In genomic region chr5:1167728-1168709, GRCh38 we compare ENCODE assay signal across 8 cellular contexts. TPM values are rescaled to one million over a fixed set of nuclear protein-coding genes. Genes with fewer than 3 reads are reported as not detected.
DNase-seq lines count a peak whose midpoint lies in the region; ATAC-seq and TF ChIP-seq lines count a peak whose summit lies in the region.

No MANE protein-coding gene starts in this region.

- peaks cover 25% of the 10 kb centered on the region for H3K27me3 Mint-ChIP-seq in nephron progenitor cell (ENCODE audit: low read depth, poor library complexity)
- H3K27me3 Mint-ChIP-seq in stimulated activated naive CD8-positive, alpha-beta T cell treated with anti-CD3 and anti-CD28 coated beads, Interleukin-15, amount 100 ng/mL, for 72 hours: peaks cover 33% of the 10 kb centered on the region

- no peaks in the 10 kb centered on the region for H3K36me3 ChIP-seq in IMR-90 (ENCODE audit: control insufficient read depth, insufficient read depth, low read length)

- WGBS in IMR-90 (ENCODE audit: extremely low coverage in 2 of 2, insufficient read length in 1 of 2), 2 experiments: 2% methylated on average over 6 of the region's 28 CpGs; no CpG with 5 or more reads in 1 of the 2 experiments

- H3K9ac ChIP-seq in IMR-90 (ENCODE audit: low read depth, low read length): no peak overlapping the region

- no peaks in the 10 kb centered on the region for H3K36me3 Mint-ChIP-seq in nephron progenitor cell (ENCODE audit: low read depth)

- 0 out of 2 replicates have a peak, but pooled peaks cover 4% of the 10 kb centered on the region for H4K20me1 ChIP-seq in IMR-90 (ENCODE audit: insufficient read depth, low read length)

- intact Hi-C loops in IMR-90 (cut with micrococcal nuclease): loop anchor here (1.0 to 2.0 kb wide), 2 partner anchors 245 to 477 kb away; no protein-coding TSS in a partner anchor

- POLR2A ChIA-PET in IMR-90 (lab: Charles Lee; ENCODE audit: unreplicated experiment): no interaction called here

- H3K4me1 ChIP-seq in IMR-90 (ENCODE audit: control insufficient read depth, insufficient read depth, low read length): peaks cover 2% of the 10 kb centered on the region; the same call in 1 of the 2 replicates

- no peak overlapping the region for H3K14ac ChIP-seq in IMR-90 (replicated peaks; ENCODE audit: low read depth, low read length)

- no peak overlapping the region for H2BK15ac ChIP-seq in IMR-90 (ENCODE audit: low read depth, low read length)

- no peak overlapping the region for H3K27ac ChIP-seq in C4-2B
- H3K27ac ChIP-seq in IMR-90 (ENCODE audit: insufficient read depth, low read length): no peak overlapping the region

- ATAC-seq in IMR-90 (ENCODE audit: low read depth): peak; percentile 95
- peak; percentile 70 for ATAC-seq in stimulated activated naive CD8-positive, alpha-beta T cell treated with anti-CD3 and anti-CD28 coated beads, Interleukin-15, amount 100 ng/mL, for 72 hours

- TF ChIP-seq CTCF in C4-2B (conservative IDR thresholded peaks at IDR 0.05) (peak; percentile 91), GM20000 (IDR thresholded peaks at IDR 0.05; ENCODE audit: extremely low read depth, missing control alignments) (peak; percentile 71), IMR-90 (conservative IDR thresholded peaks at IDR 0.05; ENCODE audit: low read depth, low read length) (peak; percentile 79), fibroblast of mammary gland (conservative IDR thresholded peaks at IDR 0.05; ENCODE audit: control insufficient read depth, insufficient read depth, low read depth, low read length) (peak; percentile 70), nephron progenitor cell (IDR thresholded peaks at IDR 0.05) (peak; percentile 61)

- H3K9me1 ChIP-seq in IMR-90 (ENCODE audit: insufficient read depth, low read length): no peaks in the 10 kb centered on the region

- no peak overlapping the region for H3K4ac ChIP-seq in IMR-90 (ENCODE audit: low read depth, low read length)

- no peak overlapping the region for H2AK5ac ChIP-seq in IMR-90 (ENCODE audit: low read depth, low read length)

- no TSS peak for BruUV-seq in IMR-90 (replicated peaks; lab: Mats Ljungman, UMichigan)

- H3K4me1 Mint-ChIP-seq in nephron progenitor cell: peaks cover 19% of the 10 kb centered on the region
- peaks cover 13% of the 10 kb centered on the region for H3K4me1 Mint-ChIP-seq in stimulated activated naive CD8-positive, alpha-beta T cell treated with anti-CD3 and anti-CD28 coated beads, Interleukin-15, amount 100 ng/mL, for 72 hours

- H3K27ac Mint-ChIP-seq in nephron progenitor cell: no peak overlapping the region
- H3K27ac Mint-ChIP-seq in stimulated activated naive CD8-positive, alpha-beta T cell treated with anti-CD3 and anti-CD28 coated beads, Interleukin-15, amount 100 ng/mL, for 72 hours: no peak overlapping the region

- no peak overlapping the region for H3K23ac ChIP-seq in IMR-90 (ENCODE audit: low read depth, low read length)

- H3K27me3 ChIP-seq in IMR-90 (ENCODE audit: control insufficient read depth, insufficient read depth, low read length): peaks cover 14% of the 10 kb centered on the region; the same call in 1 of the 2 replicates

- no peak overlapping the region for H2BK20ac ChIP-seq in IMR-90 (ENCODE audit: low read depth, low read length)

- peak overlapping the region; percentile 80 for H3K4me3 Mint-ChIP-seq in nephron progenitor cell
- H3K4me3 Mint-ChIP-seq in stimulated activated naive CD8-positive, alpha-beta T cell treated with anti-CD3 and anti-CD28 coated beads, Interleukin-15, amount 100 ng/mL, for 72 hours: peak overlapping the region; percentile 70 to 86

- peak overlapping the region; percentile 73; the same call in 1 of the 2 replicates for H3K4me2 ChIP-seq in IMR-90 (ENCODE audit: low read depth, low read length)

- in situ Hi-C loops in IMR-90 (cut with MboI; ENCODE audit: low sequenced_read_pairs): loop anchor here (5.0 kb wide), 1 partner anchor 474 kb away; no protein-coding TSS in a partner anchor

- no peak overlapping the region for H2BK120ac ChIP-seq in IMR-90 (ENCODE audit: low read depth, low read length)

- H4K5ac ChIP-seq in IMR-90 (ENCODE audit: low read depth, low read length): no peak overlapping the region

- dilution Hi-C loops in IMR-90 (cut with HindIII; ENCODE audit: low sequenced_read_pairs, unreplicated experiment): no loop called here

- no peaks in the 10 kb centered on the region for H3K79me1 ChIP-seq in IMR-90 (ENCODE audit: low read depth in 1 of 2, low read length in 2 of 2)

- DNase-seq in GM20000 (ENCODE audit: low spot score): peak; percentile 88
- peak; percentile 61 for DNase-seq in IMR-90
- DNase-seq in activated T-cell treated with anti-CD3 and anti-CD28 coated beads, Interleukin-2, amount 50 U/mL, for 48 hours: peak; percentile 68 to 73
- DNase-seq in fibroblast of mammary gland (ENCODE audit: low read depth): peak; percentile 65
- peak; percentile 80 for DNase-seq in nephron progenitor cell
- peak; percentile 60 for DNase-seq in stimulated activated naive CD8-positive, alpha-beta T cell treated with anti-CD3 and anti-CD28 coated beads, Interleukin-15, amount 100 ng/mL, for 72 hours

- H3K56ac ChIP-seq in IMR-90 (ENCODE audit: extremely low read depth, insufficient read depth, low read length): no peak overlapping the region

- peak overlapping the region; percentile 81 for H2AK9ac ChIP-seq in IMR-90 (replicated peaks; ENCODE audit: low read depth, low read length, poor library complexity)

- CTCF ChIA-PET in IMR-90 (lab: Yijun Ruan, JAX): interaction anchor here (0.8 to 1.7 kb wide), 10 partner anchors 232 to 477 kb away, joined by 3 to 17 read pairs (median 6); no protein-coding TSS in a partner anchor

- no peak overlapping the region for H2BK5ac ChIP-seq in IMR-90 (ENCODE audit: low read depth, low read length, poor library complexity, severe bottlenecking)

- TF ChIP-seq RAD21 in IMR-90 (IDR thresholded peaks at IDR 0.05; ENCODE audit: low read length): peak; percentile 65

- H4K91ac ChIP-seq in IMR-90 (ENCODE audit: insufficient read depth, low read depth, low read length): no peak overlapping the region

- H3K18ac ChIP-seq in IMR-90 (ENCODE audit: low read depth, low read length): no peak overlapping the region

- no peak overlapping the region for H4K8ac ChIP-seq in IMR-90 (ENCODE audit: low read depth in 2 of 2, low read length in 2 of 2)

- H3K9me3 ChIP-seq in IMR-90 (ENCODE audit: control insufficient read depth, insufficient read depth, low read length): no peaks in the 10 kb centered on the region

- H3K9me3 Mint-ChIP-seq in nephron progenitor cell: no peaks in the 10 kb centered on the region
- H3K9me3 Mint-ChIP-seq in stimulated activated naive CD8-positive, alpha-beta T cell treated with anti-CD3 and anti-CD28 coated beads, Interleukin-15, amount 100 ng/mL, for 72 hours: no peaks in the 10 kb centered on the region

- no peak for TF ChIP-seq POLR2A in IMR-90 (IDR thresholded peaks at IDR 0.05; ENCODE audit: low read depth, low read length)

- H2AFZ ChIP-seq in IMR-90 (replicated peaks; ENCODE audit: low read length, poor library complexity): peak overlapping the region; percentile 84

- H3K4me3 ChIP-seq in IMR-90 (ENCODE audit: insufficient read depth, low read depth, low read length) (no peak overlapping the region), fibroblast of mammary gland (ENCODE audit: control insufficient read depth, low read depth, low read length) (no peak overlapping the region)

TF ChIP-seq in IMR-90, 13 proteins besides CTCF, POLR2A, EP300 and RAD21 (continues in another document):
- TF ChIP-seq ELK1 (IDR thresholded peaks at IDR 0.05; ENCODE audit: borderline replicate concordance, low read depth, low read length): no peak
- peak; percentile 74 for TF ChIP-seq SMC3 (IDR thresholded peaks at IDR 0.05; ENCODE audit: low read depth, low read length)
- TF ChIP-seq BHLHE40 (IDR thresholded peaks at IDR 0.05; ENCODE audit: low read depth, low read length): no peak
- TF ChIP-seq CEBPB (IDR thresholded peaks at IDR 0.05; ENCODE audit: low read depth, low read length): no peak

TF ChIP-seq in PFSK-1, 5 proteins besides CTCF, POLR2A, EP300 and RAD21 (continues in another document):
- TF ChIP-seq POLR2AphosphoS5 (IDR thresholded peaks at IDR 0.05; ENCODE audit: low read depth, low read length) (no peak), FOXP2 (optimal IDR thresholded peaks at IDR 0.05; ENCODE audit: borderline replicate concordance, extremely low read depth, extremely low read length, insufficient read depth) (peak; percentile 69)

RNA-seq across cellular contexts. Expression of gene SLC6A19, which starts 33.4 kb away (rescaled TPM):
- not detected in 2 replicates for total RNA-seq in IMR-90 (2012; rRNA removed)
- polyA plus RNA-seq in IMR-90 (2012; rRNA removed): not detected in 2 replicates
- not detected in 2 replicates for polyA plus RNA-seq in IMR-90 (2012; cell fraction: cytosol; rRNA removed)
- polyA plus RNA-seq in IMR-90 (2012; cell fraction: nucleus; rRNA removed; ENCODE audit: low replicate concordance): 0.01 TPM in 1 of 2 replicates, not detected in the other
- polyA plus RNA-seq in PFSK-1 (2012; ENCODE audit: insufficient read length, low read depth): not detected

RNA-seq across cellular contexts. Expression of gene SLC12A7, which starts 56.2 kb away (rescaled TPM):
- total RNA-seq in IMR-90 (2012; rRNA removed): 3.0 and 3.3 TPM in 2 replicates
- polyA plus RNA-seq in IMR-90 (2012; rRNA removed): 6.1 and 7.5 TPM in 2 replicates
- polyA plus RNA-seq in IMR-90 (2012; cell fraction: cytosol; rRNA removed): 3.3 and 6.6 TPM in 2 replicates
- polyA plus RNA-seq in IMR-90 (2012; cell fraction: nucleus; rRNA removed; ENCODE audit: low replicate concordance): 22.0 and 39.5 TPM in 2 replicates
- 83.5 TPM for polyA plus RNA-seq in PFSK-1 (2012; ENCODE audit: insufficient read length, low read depth)

RNA-seq across cellular contexts. Expression of gene SLC6A18, which starts 57.2 kb away (rescaled TPM):
- not detected in 2 replicates for total RNA-seq in IMR-90 (2012; rRNA removed)
- polyA plus RNA-seq in IMR-90 (2012; rRNA removed): not detected in 2 replicates
- not detected in 2 replicates for polyA plus RNA-seq in IMR-90 (2012; cell fraction: cytosol; rRNA removed)
- polyA plus RNA-seq in IMR-90 (2012; cell fraction: nucleus; rRNA removed; ENCODE audit: low replicate concordance): not detected in 2 replicates
- not detected for polyA plus RNA-seq in PFSK-1 (2012; ENCODE audit: insufficient read length, low read depth)
